8 cellular contexts compared by ENCODE assay signal in the genomic region with DNA sequence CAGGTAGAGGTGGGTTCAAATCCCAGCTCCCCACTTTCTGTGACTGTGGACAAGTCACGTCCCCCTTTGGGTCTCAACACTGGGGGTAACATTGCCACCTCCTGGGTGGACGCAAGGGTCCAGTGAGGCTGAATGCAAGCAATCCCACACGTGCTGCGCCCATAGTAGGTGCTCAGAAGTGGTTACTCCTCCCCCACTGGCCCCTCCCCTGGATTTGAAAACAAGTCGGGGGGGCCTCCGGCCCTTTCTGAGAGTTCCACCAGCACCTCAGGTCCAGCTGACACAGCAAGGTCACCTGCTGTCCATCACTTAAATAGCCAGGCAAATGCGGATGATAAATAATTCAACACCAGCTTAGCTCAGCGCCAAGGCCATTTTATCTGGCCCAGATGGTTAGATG. TPM values are rescaled to one million over a fixed set of nuclear protein-coding genes. Genes with fewer than 3 reads are reported as not detected.
"Had no signal": no experiment of that assay in that cellular context is flagged by ENCODE, and none has a peak within 500 bp of the region (broad histone marks: within the 10 kb centered on the region; RNA-seq: fewer than 3 reads in every experiment).

No MANE protein-coding gene starts in this region.

- H3K4me3 ChIP-seq: GM23248, HAP-1 had no signal

- H3K27ac ChIP-seq: GM23248 had no signal

- H3K9me3 ChIP-seq: HAP-1 had no signal

- H3K36me3 ChIP-seq: HAP-1 had no signal

- H3K4me1 ChIP-seq: HAP-1 had no signal

- DNase-seq: GOT3, H7, HFFc6, IMR-90 had no signal

RNA-seq across cellular contexts. Expression of gene KCNB1, which starts 34.4 kb away (rescaled TPM):
- total RNA-seq: HT-29, IMR-90 had no signal

RNA-seq across cellular contexts. Expression of gene PTGIS, which starts 51.0 kb away (rescaled TPM):
- total RNA-seq: H4, HT-29 had no signal
